Comparison of ENCODE assay signal across 36 cellular contexts in the genomic region with DNA sequence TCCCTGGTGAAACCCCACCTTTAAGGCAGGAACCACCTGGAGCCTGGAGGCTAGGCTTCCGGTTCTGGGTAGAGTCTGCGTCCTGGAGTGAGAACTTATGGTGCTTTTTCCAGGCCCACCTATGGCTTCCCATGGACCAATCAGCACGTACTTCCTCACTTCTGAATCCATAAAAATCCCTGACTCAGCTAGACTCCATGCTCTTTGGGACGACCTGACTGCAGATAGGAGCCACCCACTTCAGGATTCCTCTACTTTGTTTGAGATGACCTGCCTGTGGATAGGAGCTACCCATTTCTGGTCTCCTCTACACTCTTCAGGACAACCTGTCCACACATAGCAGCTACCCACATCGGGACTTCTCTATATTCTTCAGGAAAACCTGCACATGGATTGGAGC.
"Had no signal": no experiment of that assay in that cellular context is flagged by ENCODE, and none has a peak within 500 bp of the region (broad histone marks: within the 10 kb centered on the region; RNA-seq: fewer than 3 reads in every experiment).

No MANE protein-coding gene starts in this region.

- H3K4me3 Mint-ChIP-seq: activated CD4-positive, alpha-beta memory T cell treated with anti-CD3 and anti-CD28 coated beads, Interleukin-2, amount 10 ng/mL, durations not matched to agents 7 days and 5 days; activated CD4-positive, alpha-beta T cell treated with anti-CD3 and anti-CD28 coated beads, Interleukin-2, amount 10 ng/mL, durations not matched to agents 7 days and 5 days; activated naive CD4-positive, alpha-beta T cell treated with anti-CD3 and anti-CD28 coated beads, Interleukin-2, amount 10 ng/mL, durations not matched to agents 7 days and 5 days; activated naive CD8-positive, alpha-beta T cell treated with anti-CD3 and anti-CD28 coated beads, Interleukin-2, amount 10 ng/mL, durations not matched to agents 7 days and 5 days; activated T-cell treated with anti-CD3 and anti-CD28 coated beads, Interleukin-2, amount 50 U/mL, for 24 hours; activated T-cell treated with anti-CD3 and anti-CD28 coated beads, Interleukin-2, amount 50 U/mL, for 72 hours; brain; dendritic cell treated with granulocyte-macrophage colony-stimulating factor and Interleukin-4, amounts not matched to agents 40 ng/mL and 50 ng/mL, for 4 days; endodermal cell; T-helper 17 cell; T-helper 2 cell treated with Interferon-gamma antibody and Interleukin-4, amounts not matched to agents 5 μg/mL and 100 μg/mL, for 36 hours; WTC11 had no signal

- H3K36me3 Mint-ChIP-seq: activated naive CD4-positive, alpha-beta T cell treated with anti-CD3 and anti-CD28 coated beads, Interleukin-2, amount 10 ng/mL, durations not matched to agents 7 days and 5 days; activated naive CD8-positive, alpha-beta T cell treated with anti-CD3 and anti-CD28 coated beads, Interleukin-2, amount 10 ng/mL, durations not matched to agents 7 days and 5 days; brain had no signal

- H3K36me3 ChIP-seq: ascending aorta, breast epithelium, cardiac muscle cell, colonic mucosa, esophagus muscularis mucosa, gastrocnemius medialis had no signal

- H3K4me3 ChIP-seq: ascending aorta, breast epithelium, cardiac muscle cell, colonic mucosa, dorsolateral prefrontal cortex, esophagus muscularis mucosa, gastrocnemius medialis had no signal

- H3K9me3 ChIP-seq: ascending aorta, colonic mucosa, gastrocnemius medialis had no signal

- H3K27ac Mint-ChIP-seq: activated CD4-positive, alpha-beta memory T cell treated with anti-CD3 and anti-CD28 coated beads, Interleukin-2, amount 10 ng/mL, durations not matched to agents 7 days and 5 days; activated CD4-positive, alpha-beta T cell treated with anti-CD3 and anti-CD28 coated beads, Interleukin-2, amount 10 ng/mL, durations not matched to agents 7 days and 5 days; activated naive CD4-positive, alpha-beta T cell treated with anti-CD3 and anti-CD28 coated beads, Interleukin-2, amount 10 ng/mL, durations not matched to agents 7 days and 5 days; activated naive CD4-positive, alpha-beta T cell treated with anti-CD3 and anti-CD28 coated beads, Interleukin-2, amount 50 U/mL, for 72 hours; activated naive CD8-positive, alpha-beta T cell treated with anti-CD3 and anti-CD28 coated beads, Interleukin-2, amount 10 ng/mL, durations not matched to agents 7 days and 5 days; activated T-cell treated with anti-CD3 and anti-CD28 coated beads, Interleukin-2, amount 50 U/mL, for 24 hours; activated T-cell treated with anti-CD3 and anti-CD28 coated beads, Interleukin-2, amount 50 U/mL, for 72 hours; brain; dendritic cell treated with granulocyte-macrophage colony-stimulating factor and Interleukin-4, amounts not matched to agents 40 ng/mL and 50 ng/mL, for 4 days; endodermal cell; T-helper 17 cell; T-helper 2 cell treated with Interferon-gamma antibody and Interleukin-4, amounts not matched to agents 5 μg/mL and 100 μg/mL, for 36 hours; WTC11 had no signal

- H3K4me1 ChIP-seq: ascending aorta, breast epithelium, colonic mucosa, esophagus muscularis mucosa, gastrocnemius medialis had no signal

- ATAC-seq: activated naive CD4-positive, alpha-beta T cell treated with anti-CD3 and anti-CD28 coated beads, Interleukin-2, amount 50 U/mL, for 72 hours; activated T-cell treated with anti-CD3 and anti-CD28 coated beads, Interleukin-2, amount 50 U/mL, for 72 hours; foreskin keratinocyte; gastrocnemius medialis; T-helper 17 cell; WTC11 had no signal

- H3K4me1 Mint-ChIP-seq: activated CD4-positive, alpha-beta memory T cell treated with anti-CD3 and anti-CD28 coated beads, Interleukin-2, amount 10 ng/mL, durations not matched to agents 7 days and 5 days; activated CD4-positive, alpha-beta T cell treated with anti-CD3 and anti-CD28 coated beads, Interleukin-2, amount 10 ng/mL, durations not matched to agents 7 days and 5 days; activated naive CD4-positive, alpha-beta T cell treated with anti-CD3 and anti-CD28 coated beads, Interleukin-2, amount 10 ng/mL, durations not matched to agents 7 days and 5 days; activated naive CD8-positive, alpha-beta T cell treated with anti-CD3 and anti-CD28 coated beads, Interleukin-2, amount 10 ng/mL, durations not matched to agents 7 days and 5 days; T-helper 17 cell had no signal

- DNase-seq: activated CD4-positive, alpha-beta memory T cell treated with anti-CD3 and anti-CD28 coated beads, Interleukin-2, amount 10 ng/mL, durations not matched to agents 7 days and 5 days; activated CD4-positive, alpha-beta T cell treated with anti-CD3 and anti-CD28 coated beads for 1 hour; activated CD4-positive, alpha-beta T cell treated with anti-CD3 and anti-CD28 coated beads for 4 hours; activated CD4-positive, alpha-beta T cell treated with anti-CD3 and anti-CD28 coated beads, Interleukin-2, amount 10 ng/mL, durations not matched to agents 7 days and 5 days; activated CD4-positive, alpha-beta T cell treated with anti-CD3 and anti-CD28 coated beads, Interleukin-2, amount 50 U/mL, for 4 hours; activated CD8-positive, alpha-beta memory T cell treated with anti-CD3 and anti-CD28 coated beads, Interleukin-2, amount 50 U/mL, for 48 hours; activated gamma-delta T cell; activated naive CD4-positive, alpha-beta T cell; activated naive CD4-positive, alpha-beta T cell treated with anti-CD3 and anti-CD28 coated beads, Interleukin-2, amount 10 ng/mL, durations not matched to agents 7 days and 5 days; activated naive CD8-positive, alpha-beta T cell treated with anti-CD3 and anti-CD28 coated beads, Interleukin-2, amount 10 ng/mL, durations not matched to agents 7 days and 5 days; activated T-cell treated with anti-CD3 and anti-CD28 coated beads for 4 hours; activated T-cell treated with anti-CD3 and anti-CD28 coated beads, Interleukin-2, amount 50 U/mL, for 24 hours; activated T-cell treated with anti-CD3 and anti-CD28 coated beads, Interleukin-2, amount 50 U/mL, for 72 hours; central memory CD4-positive, alpha-beta T cell; cerebellar nuclear complex; colonic mucosa; dorsolateral prefrontal cortex; effector memory CD4-positive, alpha-beta T cell; endodermal cell; erythroblast; gastrocnemius medialis; glutamatergic neuron; T-helper 1 cell; T-helper 17 cell; T1000 had no signal

- H3K27ac ChIP-seq: ascending aorta, breast epithelium, cardiac muscle cell, colonic mucosa, dorsolateral prefrontal cortex, esophagus muscularis mucosa, foreskin keratinocyte, gastrocnemius medialis, VCaP had no signal

- H3K27me3 ChIP-seq: ascending aorta, breast epithelium, cardiac muscle cell, colonic mucosa, foreskin keratinocyte, gastrocnemius medialis had no signal

- H3K27me3 Mint-ChIP-seq: activated CD4-positive, alpha-beta memory T cell treated with anti-CD3 and anti-CD28 coated beads, Interleukin-2, amount 10 ng/mL, durations not matched to agents 7 days and 5 days; activated CD4-positive, alpha-beta T cell treated with anti-CD3 and anti-CD28 coated beads, Interleukin-2, amount 10 ng/mL, durations not matched to agents 7 days and 5 days; activated naive CD4-positive, alpha-beta T cell treated with anti-CD3 and anti-CD28 coated beads, Interleukin-2, amount 10 ng/mL, durations not matched to agents 7 days and 5 days; activated naive CD8-positive, alpha-beta T cell treated with anti-CD3 and anti-CD28 coated beads, Interleukin-2, amount 10 ng/mL, durations not matched to agents 7 days and 5 days; activated T-cell treated with anti-CD3 and anti-CD28 coated beads, Interleukin-2, amount 50 U/mL, for 24 hours; dendritic cell treated with granulocyte-macrophage colony-stimulating factor and Interleukin-4, amounts not matched to agents 40 ng/mL and 50 ng/mL, for 4 days; T-helper 17 cell had no signal
